ENCODE assay signal across 8 cellular contexts in genomic region chr6:149961728-149962425, GRCh38. TPM values are rescaled to one million over a fixed set of nuclear protein-coding genes. Genes with fewer than 3 reads are reported as not detected.
DNase-seq lines count a peak whose midpoint lies in the region; ATAC-seq and FAIRE-seq lines count a peak whose summit lies in the region.
"Had no signal": no experiment of that assay in that cellular context is flagged by ENCODE, and none has a peak within 500 bp of the region (broad histone marks: within the 10 kb centered on the region; RNA-seq: fewer than 3 reads in every experiment).

No MANE protein-coding gene starts in this region.

- ATAC-seq in activated CD8-positive, alpha-beta memory T cell treated with anti-CD3 and anti-CD28 coated beads, Interleukin-2, amount 10 ng/mL, durations not matched to agents 7 days and 5 days, result no peak
- ATAC-seq in naive B cell (ENCODE audit: low read depth in 2 of 2) (peak; percentile 19 to 21), HG03025 (IDR thresholded peaks at IDR 0.05; ENCODE audit: low FRiP score, unreplicated experiment) (no peak)

- no peak overlapping the region for H3K4me3 Mint-ChIP-seq in activated CD8-positive, alpha-beta memory T cell treated with anti-CD3 and anti-CD28 coated beads, Interleukin-2, amount 10 ng/mL, durations not matched to agents 7 days and 5 days
- peak overlapping the region in 2 of 8 donors; percentile 12 to 65 for H3K4me3 Mint-ChIP-seq in naive B cell

- CTCF ChIA-PET in activated CD8-positive, alpha-beta memory T cell treated with anti-CD3 and anti-CD28 coated beads, Interleukin-2, amount 10 ng/mL, durations not matched to agents 7 days and 5 days (lab: Charles Lee), result interaction anchor here (0.6 to 1.3 kb wide), 4 partner anchors 55 to 412 kb away, joined by 3 to 4 read pairs (median 3); no protein-coding TSS in a partner anchor

- no peak for FAIRE-seq in GM19239 (lab: Jason Lieb, UNC)
- FAIRE-seq: islet of Langerhans had no signal

- peaks cover 4% of the 10 kb centered on the region for H3K36me3 Mint-ChIP-seq in activated CD8-positive, alpha-beta memory T cell treated with anti-CD3 and anti-CD28 coated beads, Interleukin-2, amount 10 ng/mL, durations not matched to agents 7 days and 5 days
- H3K36me3 Mint-ChIP-seq in naive B cell, result peaks cover 0 to 15% of the 10 kb centered on the region in 2 donors

- H3K27me3 Mint-ChIP-seq in activated CD8-positive, alpha-beta memory T cell treated with anti-CD3 and anti-CD28 coated beads, Interleukin-2, amount 10 ng/mL, durations not matched to agents 7 days and 5 days, result peaks cover 81% of the 10 kb centered on the region
- peaks cover 76 to 86% (median 85%) of the 10 kb centered on the region in 3 donors for H3K27me3 Mint-ChIP-seq in naive B cell

- H3K4me1 Mint-ChIP-seq in activated CD8-positive, alpha-beta memory T cell treated with anti-CD3 and anti-CD28 coated beads, Interleukin-2, amount 10 ng/mL, durations not matched to agents 7 days and 5 days, result peaks cover 22% of the 10 kb centered on the region
- H3K4me1 Mint-ChIP-seq in naive B cell, result peaks cover 31 to 38% (median 36%) of the 10 kb centered on the region in 3 donors

- H3K9me3 Mint-ChIP-seq in activated CD8-positive, alpha-beta memory T cell treated with anti-CD3 and anti-CD28 coated beads, Interleukin-2, amount 10 ng/mL, durations not matched to agents 7 days and 5 days (ENCODE audit: low read depth), result no peaks in the 10 kb centered on the region
- H3K9me3 Mint-ChIP-seq in naive B cell, result peaks cover 0 to 6% (median 0%) of the 10 kb centered on the region in 7 donors

- no peak overlapping the region for H3K27ac Mint-ChIP-seq in activated CD8-positive, alpha-beta memory T cell treated with anti-CD3 and anti-CD28 coated beads, Interleukin-2, amount 10 ng/mL, durations not matched to agents 7 days and 5 days
- H3K27ac Mint-ChIP-seq in naive B cell, result peak overlapping the region in 2 of 6 donors; percentile 3 to 63

- DNase-seq in ELF-1 (ENCODE audit: low read depth, low spot score), result peak; percentile 32
- DNase-seq in M059J (ENCODE audit: low read depth), result peak; percentile 52
- DNase-seq in activated CD8-positive, alpha-beta memory T cell treated with anti-CD3 and anti-CD28 coated beads, Interleukin-2, amount 10 ng/mL, durations not matched to agents 7 days and 5 days, result peak; percentile 51
- no peak for DNase-seq in naive B cell
- DNase-seq in GM19239 (ENCODE audit: insufficient read length, low spot score), result no peak
- no peak for DNase-seq in NCI-H226

RNA-seq across cellular contexts. Expression of gene ULBP1, which starts 1.9 kb away (rescaled TPM):
- total RNA-seq in M059J (2014; rRNA removed; shearing (Covaris generic)), result 0.76 and 1.1 TPM in 2 replicates
- 1 to 10 TPM in 1 of 2 experiments, under 1 TPM in 1; 0.82 to 1.2 TPM for total RNA-seq in activated CD8-positive, alpha-beta memory T cell treated with anti-CD3 and anti-CD28 coated beads, Interleukin-2, amount 10 ng/mL, durations not matched to agents 7 days and 5 days
- polyA plus RNA-seq in naive B cell (ENCODE audit: low read depth in 6 of 6), result not detected

RNA-seq across cellular contexts. Expression of gene ULBP2, which starts 20.1 kb away (rescaled TPM):
- total RNA-seq in M059J (2014; rRNA removed; shearing (Covaris generic)), result 75.7 and 88.8 TPM in 2 replicates
- under 1 TPM; 0.80 to 0.99 TPM for total RNA-seq in activated CD8-positive, alpha-beta memory T cell treated with anti-CD3 and anti-CD28 coated beads, Interleukin-2, amount 10 ng/mL, durations not matched to agents 7 days and 5 days
- polyA plus RNA-seq in naive B cell (ENCODE audit: low read depth in 6 of 6), result not detected

RNA-seq across cellular contexts. Expression of gene RAET1G, which starts 39.0 kb away (rescaled TPM):
- 19.7 and 20.6 TPM in 2 replicates for total RNA-seq in M059J (2014; rRNA removed; shearing (Covaris generic))
- not detected for total RNA-seq in activated CD8-positive, alpha-beta memory T cell treated with anti-CD3 and anti-CD28 coated beads, Interleukin-2, amount 10 ng/mL, durations not matched to agents 7 days and 5 days
- not detected for polyA plus RNA-seq in naive B cell (ENCODE audit: low read depth in 6 of 6)

Comparison
In these comparisons a context has a peak if more than half of its experiments do, and no peak if none do; other contexts are left out.
1. DNase-seq: peak in ELF-1 (single experiment), M059J (single experiment) and activated CD8-positive, alpha-beta memory T cell treated with anti-CD3 and anti-CD28 coated beads, Interleukin-2, amount 10 ng/mL, durations not matched to agents 7 days and 5 days (single experiment); none in naive B cell (single experiment), GM19239 (single experiment) and NCI-H226 (single experiment).
2. ATAC-seq: peak in naive B cell (2 of 2); none in activated CD8-positive, alpha-beta memory T cell treated with anti-CD3 and anti-CD28 coated beads, Interleukin-2, amount 10 ng/mL, durations not matched to agents 7 days and 5 days (single experiment) and HG03025 (single experiment).
3. RNA of gene ULBP2, which starts 20.1 kb away (total RNA-seq): 75.7 to 88.8 TPM in M059J; 0.80 to 0.99 TPM in activated CD8-positive, alpha-beta memory T cell treated with anti-CD3 and anti-CD28 coated beads, Interleukin-2, amount 10 ng/mL, durations not matched to agents 7 days and 5 days; every median in the first group is over 10 times any median in the second.
4. RNA of gene RAET1G, which starts 39.0 kb away (total RNA-seq): 19.7 to 20.6 TPM in M059J; not detected in activated CD8-positive, alpha-beta memory T cell treated with anti-CD3 and anti-CD28 coated beads, Interleukin-2, amount 10 ng/mL, durations not matched to agents 7 days and 5 days; every median in the first group is over 10 times any median in the second.